22 cellular contexts compared by ENCODE assay signal in genomic region chr17:65360961-65361552, GRCh38.
"Had no signal": no experiment of that assay in that cellular context is flagged by ENCODE, and none has a peak within 500 bp of the region (broad histone marks: within the 10 kb centered on the region; RNA-seq: fewer than 3 reads in every experiment).

No MANE protein-coding gene starts in this region.

- H3K4me1 ChIP-seq: breast epithelium had no signal

- H3K27ac ChIP-seq: breast epithelium, KMS-11, SJSA1 had no signal

- H3K27me3 ChIP-seq: breast epithelium, SJSA1 had no signal

- H3K36me3 ChIP-seq: breast epithelium, SJSA1 had no signal

- H3K9me3 ChIP-seq: breast epithelium, SJSA1 had no signal

- DNase-seq: activated CD4-positive, alpha-beta T cell treated with anti-CD3 and anti-CD28 coated beads for 48 hours; activated CD4-positive, alpha-beta T cell treated with anti-CD3 and anti-CD28 coated beads, Interleukin-2, amount 50 U/mL, for 48 hours; activated CD8-positive, alpha-beta memory T cell treated with anti-CD3 and anti-CD28 coated beads, Interleukin-2, amount 10 ng/mL, durations not matched to agents 7 days and 5 days; activated effector memory CD4-positive, alpha-beta T cell treated with Interleukin-2 at 50 U/mL for 16 hours; activated naive CD4-positive, alpha-beta T cell; activated T-cell treated with anti-CD3 and anti-CD28 coated beads, Interleukin-2, amount 50 U/mL, for 24 hours; aorta; caudate nucleus; MM.1S; NCI-H1105; NCI-H1436; NCI-H1694 treated with DMSO at 0.1 percent for 48 hours; NCI-H2029 treated with DMSO at 0.1 percent for 48 hours; NCI-H446 treated with DMSO at 0.1 percent for 48 hours; NCI-H524 treated with DMSO at 0.1 percent for 48 hours; NCI-H82; PC-3; SHP77; SW 1271 had no signal

- H3K4me3 ChIP-seq: breast epithelium, SJSA1 had no signal
